ENCODE assay signal across 2 cellular contexts in the genomic region with DNA sequence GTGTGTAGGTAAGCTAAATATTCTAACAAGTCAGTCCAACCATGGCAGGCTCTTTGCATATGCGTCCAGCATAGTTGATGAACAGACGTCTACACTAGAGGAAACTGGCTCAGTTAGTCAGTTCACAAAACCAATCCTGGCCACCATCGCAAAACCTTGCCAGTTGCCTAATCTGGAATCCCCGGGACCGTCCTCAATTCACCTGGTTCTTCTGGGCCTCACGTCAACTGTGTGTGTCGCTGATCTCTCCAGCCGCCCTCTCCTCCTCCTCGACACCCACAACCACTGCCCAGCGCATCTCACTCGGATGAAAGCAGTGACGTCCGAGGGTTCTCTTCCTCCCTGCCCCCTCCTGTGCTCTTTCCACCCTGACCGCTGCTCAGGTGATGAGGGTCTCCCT.
TF ChIP-seq lines count a peak whose summit lies in the region.

No MANE protein-coding gene starts in this region.

TF ChIP-seq in GM23338, 12 proteins besides CTCF, POLR2A, EP300 and RAD21 (continues in another document):
- TF ChIP-seq, protein P1, sequence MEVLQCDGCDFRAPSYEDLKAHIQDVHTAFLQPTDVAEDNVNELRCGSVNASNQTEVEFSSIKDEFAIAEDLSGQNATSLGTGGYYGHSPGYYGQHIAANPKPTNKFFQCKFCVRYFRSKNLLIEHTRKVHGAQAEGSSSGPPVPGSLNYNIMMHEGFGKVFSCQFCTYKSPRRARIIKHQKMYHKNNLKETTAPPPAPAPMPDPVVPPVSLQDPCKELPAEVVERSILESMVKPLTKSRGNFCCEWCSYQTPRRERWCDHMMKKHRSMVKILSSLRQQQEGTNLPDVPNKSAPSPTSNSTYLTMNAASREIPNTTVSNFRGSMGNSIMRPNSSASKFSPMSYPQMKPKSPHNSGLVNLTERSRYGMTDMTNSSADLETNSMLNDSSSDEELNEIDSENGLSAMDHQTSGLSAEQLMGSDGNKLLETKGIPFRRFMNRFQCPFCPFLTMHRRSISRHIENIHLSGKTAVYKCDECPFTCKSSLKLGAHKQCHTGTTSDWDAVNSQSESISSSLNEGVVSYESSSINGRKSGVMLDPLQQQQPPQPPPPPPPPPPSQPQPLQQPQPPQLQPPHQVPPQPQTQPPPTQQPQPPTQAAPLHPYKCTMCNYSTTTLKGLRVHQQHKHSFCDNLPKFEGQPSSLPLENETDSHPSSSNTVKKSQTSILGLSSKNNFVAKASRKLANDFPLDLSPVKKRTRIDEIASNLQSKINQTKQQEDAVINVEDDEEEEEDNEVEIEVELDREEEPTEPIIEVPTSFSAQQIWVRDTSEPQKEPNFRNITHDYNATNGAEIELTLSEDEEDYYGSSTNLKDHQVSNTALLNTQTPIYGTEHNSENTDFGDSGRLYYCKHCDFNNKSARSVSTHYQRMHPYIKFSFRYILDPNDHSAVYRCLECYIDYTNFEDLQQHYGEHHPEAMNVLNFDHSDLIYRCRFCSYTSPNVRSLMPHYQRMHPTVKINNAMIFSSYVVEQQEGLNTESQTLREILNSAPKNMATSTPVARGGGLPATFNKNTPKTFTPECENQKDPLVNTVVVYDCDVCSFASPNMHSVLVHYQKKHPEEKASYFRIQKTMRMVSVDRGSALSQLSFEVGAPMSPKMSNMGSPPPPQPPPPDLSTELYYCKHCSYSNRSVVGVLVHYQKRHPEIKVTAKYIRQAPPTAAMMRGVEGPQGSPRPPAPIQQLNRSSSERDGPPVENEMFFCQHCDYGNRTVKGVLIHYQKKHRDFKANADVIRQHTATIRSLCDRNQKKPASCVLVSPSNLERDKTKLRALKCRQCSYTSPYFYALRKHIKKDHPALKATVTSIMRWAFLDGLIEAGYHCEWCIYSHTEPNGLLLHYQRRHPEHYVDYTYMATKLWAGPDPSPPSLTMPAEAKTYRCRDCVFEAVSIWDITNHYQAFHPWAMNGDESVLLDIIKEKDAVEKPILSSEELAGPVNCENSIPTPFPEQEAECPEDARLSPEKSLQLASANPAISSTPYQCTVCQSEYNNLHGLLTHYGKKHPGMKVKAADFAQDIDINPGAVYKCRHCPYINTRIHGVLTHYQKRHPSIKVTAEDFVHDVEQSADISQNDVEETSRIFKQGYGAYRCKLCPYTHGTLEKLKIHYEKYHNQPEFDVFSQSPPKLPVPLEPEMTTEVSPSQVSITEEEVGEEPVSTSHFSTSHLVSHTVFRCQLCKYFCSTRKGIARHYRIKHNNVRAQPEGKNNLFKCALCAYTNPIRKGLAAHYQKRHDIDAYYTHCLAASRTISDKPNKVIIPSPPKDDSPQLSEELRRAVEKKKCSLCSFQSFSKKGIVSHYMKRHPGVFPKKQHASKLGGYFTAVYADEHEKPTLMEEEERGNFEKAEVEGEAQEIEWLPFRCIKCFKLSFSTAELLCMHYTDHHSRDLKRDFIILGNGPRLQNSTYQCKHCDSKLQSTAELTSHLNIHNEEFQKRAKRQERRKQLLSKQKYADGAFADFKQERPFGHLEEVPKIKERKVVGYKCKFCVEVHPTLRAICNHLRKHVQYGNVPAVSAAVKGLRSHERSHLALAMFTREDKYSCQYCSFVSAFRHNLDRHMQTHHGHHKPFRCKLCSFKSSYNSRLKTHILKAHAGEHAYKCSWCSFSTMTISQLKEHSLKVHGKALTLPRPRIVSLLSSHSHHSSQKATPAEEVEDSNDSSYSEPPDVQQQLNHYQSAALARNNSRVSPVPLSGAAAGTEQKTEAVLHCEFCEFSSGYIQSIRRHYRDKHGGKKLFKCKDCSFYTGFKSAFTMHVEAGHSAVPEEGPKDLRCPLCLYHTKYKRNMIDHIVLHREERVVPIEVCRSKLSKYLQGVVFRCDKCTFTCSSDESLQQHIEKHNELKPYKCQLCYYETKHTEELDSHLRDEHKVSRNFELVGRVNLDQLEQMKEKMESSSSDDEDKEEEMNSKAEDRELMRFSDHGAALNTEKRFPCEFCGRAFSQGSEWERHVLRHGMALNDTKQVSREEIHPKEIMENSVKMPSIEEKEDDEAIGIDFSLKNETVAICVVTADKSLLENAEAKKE (CRISPR knock-in tag; IDR thresholded peaks at IDR 0.05), result no peak
- TF ChIP-seq EZH2 (IDR thresholded peaks at IDR 0.05; ENCODE audit: low read depth, unreplicated experiment) (no peak), ZNF331 (CRISPR knock-in tag; IDR thresholded peaks at IDR 0.05; ENCODE audit: low read depth) (no peak), POLR2AphosphoS5 (IDR thresholded peaks at IDR 0.05; ENCODE audit: low read depth) (no peak), STAT1 (IDR thresholded peaks at IDR 0.05; ENCODE audit: unreplicated experiment) (no peak), NANOG (IDR thresholded peaks at IDR 0.05; ENCODE audit: borderline replicate concordance) (no peak), ZNF114 (CRISPR knock-in tag; IDR thresholded peaks at IDR 0.05) (no peak), CREB1 (CRISPR knock-in tag; IDR thresholded peaks at IDR 0.05; ENCODE audit: low read depth) (no peak)
- TF ChIP-seq, protein P2, sequence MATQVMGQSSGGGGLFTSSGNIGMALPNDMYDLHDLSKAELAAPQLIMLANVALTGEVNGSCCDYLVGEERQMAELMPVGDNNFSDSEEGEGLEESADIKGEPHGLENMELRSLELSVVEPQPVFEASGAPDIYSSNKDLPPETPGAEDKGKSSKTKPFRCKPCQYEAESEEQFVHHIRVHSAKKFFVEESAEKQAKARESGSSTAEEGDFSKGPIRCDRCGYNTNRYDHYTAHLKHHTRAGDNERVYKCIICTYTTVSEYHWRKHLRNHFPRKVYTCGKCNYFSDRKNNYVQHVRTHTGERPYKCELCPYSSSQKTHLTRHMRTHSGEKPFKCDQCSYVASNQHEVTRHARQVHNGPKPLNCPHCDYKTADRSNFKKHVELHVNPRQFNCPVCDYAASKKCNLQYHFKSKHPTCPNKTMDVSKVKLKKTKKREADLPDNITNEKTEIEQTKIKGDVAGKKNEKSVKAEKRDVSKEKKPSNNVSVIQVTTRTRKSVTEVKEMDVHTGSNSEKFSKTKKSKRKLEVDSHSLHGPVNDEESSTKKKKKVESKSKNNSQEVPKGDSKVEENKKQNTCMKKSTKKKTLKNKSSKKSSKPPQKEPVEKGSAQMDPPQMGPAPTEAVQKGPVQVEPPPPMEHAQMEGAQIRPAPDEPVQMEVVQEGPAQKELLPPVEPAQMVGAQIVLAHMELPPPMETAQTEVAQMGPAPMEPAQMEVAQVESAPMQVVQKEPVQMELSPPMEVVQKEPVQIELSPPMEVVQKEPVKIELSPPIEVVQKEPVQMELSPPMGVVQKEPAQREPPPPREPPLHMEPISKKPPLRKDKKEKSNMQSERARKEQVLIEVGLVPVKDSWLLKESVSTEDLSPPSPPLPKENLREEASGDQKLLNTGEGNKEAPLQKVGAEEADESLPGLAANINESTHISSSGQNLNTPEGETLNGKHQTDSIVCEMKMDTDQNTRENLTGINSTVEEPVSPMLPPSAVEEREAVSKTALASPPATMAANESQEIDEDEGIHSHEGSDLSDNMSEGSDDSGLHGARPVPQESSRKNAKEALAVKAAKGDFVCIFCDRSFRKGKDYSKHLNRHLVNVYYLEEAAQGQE (IDR thresholded peaks at IDR 0.05; ENCODE audit: unreplicated experiment), result no peak
- TF ChIP-seq, protein P3, sequence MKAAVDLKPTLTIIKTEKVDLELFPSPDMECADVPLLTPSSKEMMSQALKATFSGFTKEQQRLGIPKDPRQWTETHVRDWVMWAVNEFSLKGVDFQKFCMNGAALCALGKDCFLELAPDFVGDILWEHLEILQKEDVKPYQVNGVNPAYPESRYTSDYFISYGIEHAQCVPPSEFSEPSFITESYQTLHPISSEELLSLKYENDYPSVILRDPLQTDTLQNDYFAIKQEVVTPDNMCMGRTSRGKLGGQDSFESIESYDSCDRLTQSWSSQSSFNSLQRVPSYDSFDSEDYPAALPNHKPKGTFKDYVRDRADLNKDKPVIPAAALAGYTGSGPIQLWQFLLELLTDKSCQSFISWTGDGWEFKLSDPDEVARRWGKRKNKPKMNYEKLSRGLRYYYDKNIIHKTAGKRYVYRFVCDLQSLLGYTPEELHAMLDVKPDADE (IDR thresholded peaks at IDR 0.05), result no peak

TF ChIP-seq in K562, 482 proteins besides CTCF, POLR2A, EP300 and RAD21 (continued from another document):
- TF ChIP-seq, protein P4, sequence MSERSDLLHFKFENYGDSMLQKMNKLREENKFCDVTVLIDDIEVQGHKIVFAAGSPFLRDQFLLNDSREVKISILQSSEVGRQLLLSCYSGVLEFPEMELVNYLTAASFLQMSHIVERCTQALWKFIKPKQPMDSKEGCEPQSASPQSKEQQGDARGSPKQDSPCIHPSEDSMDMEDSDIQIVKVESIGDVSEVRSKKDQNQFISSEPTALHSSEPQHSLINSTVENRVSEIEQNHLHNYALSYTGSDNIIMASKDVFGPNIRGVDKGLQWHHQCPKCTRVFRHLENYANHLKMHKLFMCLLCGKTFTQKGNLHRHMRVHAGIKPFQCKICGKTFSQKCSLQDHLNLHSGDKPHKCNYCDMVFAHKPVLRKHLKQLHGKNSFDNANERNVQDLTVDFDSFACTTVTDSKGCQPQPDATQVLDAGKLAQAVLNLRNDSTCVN (CRISPR knock-in tag; IDR thresholded peaks at IDR 0.05), result no peak
- TF ChIP-seq MCM3 (IDR thresholded peaks at IDR 0.05), result no peak
- no peak for TF ChIP-seq DDX20 (tag; IDR thresholded peaks at IDR 0.05; ENCODE audit: low read depth)
- TF ChIP-seq, protein P5, sequence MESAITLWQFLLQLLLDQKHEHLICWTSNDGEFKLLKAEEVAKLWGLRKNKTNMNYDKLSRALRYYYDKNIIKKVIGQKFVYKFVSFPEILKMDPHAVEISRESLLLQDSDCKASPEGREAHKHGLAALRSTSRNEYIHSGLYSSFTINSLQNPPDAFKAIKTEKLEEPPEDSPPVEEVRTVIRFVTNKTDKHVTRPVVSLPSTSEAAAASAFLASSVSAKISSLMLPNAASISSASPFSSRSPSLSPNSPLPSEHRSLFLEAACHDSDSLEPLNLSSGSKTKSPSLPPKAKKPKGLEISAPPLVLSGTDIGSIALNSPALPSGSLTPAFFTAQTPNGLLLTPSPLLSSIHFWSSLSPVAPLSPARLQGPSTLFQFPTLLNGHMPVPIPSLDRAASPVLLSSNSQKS (CRISPR knock-in tag; IDR thresholded peaks at IDR 0.05), result no peak
- TF ChIP-seq TEAD2 (tag; IDR thresholded peaks at IDR 0.05), result no peak
- no peak for TF ChIP-seq TRIM28 (IDR thresholded peaks at IDR 0.05)
- TF ChIP-seq ELF4 (CRISPR knock-in tag; IDR thresholded peaks at IDR 0.05), result no peak
- TF ChIP-seq, protein P6, sequence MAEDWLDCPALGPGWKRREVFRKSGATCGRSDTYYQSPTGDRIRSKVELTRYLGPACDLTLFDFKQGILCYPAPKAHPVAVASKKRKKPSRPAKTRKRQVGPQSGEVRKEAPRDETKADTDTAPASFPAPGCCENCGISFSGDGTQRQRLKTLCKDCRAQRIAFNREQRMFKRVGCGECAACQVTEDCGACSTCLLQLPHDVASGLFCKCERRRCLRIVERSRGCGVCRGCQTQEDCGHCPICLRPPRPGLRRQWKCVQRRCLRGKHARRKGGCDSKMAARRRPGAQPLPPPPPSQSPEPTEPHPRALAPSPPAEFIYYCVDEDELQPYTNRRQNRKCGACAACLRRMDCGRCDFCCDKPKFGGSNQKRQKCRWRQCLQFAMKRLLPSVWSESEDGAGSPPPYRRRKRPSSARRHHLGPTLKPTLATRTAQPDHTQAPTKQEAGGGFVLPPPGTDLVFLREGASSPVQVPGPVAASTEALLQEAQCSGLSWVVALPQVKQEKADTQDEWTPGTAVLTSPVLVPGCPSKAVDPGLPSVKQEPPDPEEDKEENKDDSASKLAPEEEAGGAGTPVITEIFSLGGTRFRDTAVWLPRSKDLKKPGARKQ (CRISPR knock-in tag; IDR thresholded peaks at IDR 0.05), result no peak
- no peak for TF ChIP-seq SMAD4 (CRISPR knock-in tag; conservative IDR thresholded peaks at IDR 0.05)
TF ChIP-seq in K562: peak in this region for 0.
